9 cellular contexts compared by ENCODE assay signal in the genomic region with DNA sequence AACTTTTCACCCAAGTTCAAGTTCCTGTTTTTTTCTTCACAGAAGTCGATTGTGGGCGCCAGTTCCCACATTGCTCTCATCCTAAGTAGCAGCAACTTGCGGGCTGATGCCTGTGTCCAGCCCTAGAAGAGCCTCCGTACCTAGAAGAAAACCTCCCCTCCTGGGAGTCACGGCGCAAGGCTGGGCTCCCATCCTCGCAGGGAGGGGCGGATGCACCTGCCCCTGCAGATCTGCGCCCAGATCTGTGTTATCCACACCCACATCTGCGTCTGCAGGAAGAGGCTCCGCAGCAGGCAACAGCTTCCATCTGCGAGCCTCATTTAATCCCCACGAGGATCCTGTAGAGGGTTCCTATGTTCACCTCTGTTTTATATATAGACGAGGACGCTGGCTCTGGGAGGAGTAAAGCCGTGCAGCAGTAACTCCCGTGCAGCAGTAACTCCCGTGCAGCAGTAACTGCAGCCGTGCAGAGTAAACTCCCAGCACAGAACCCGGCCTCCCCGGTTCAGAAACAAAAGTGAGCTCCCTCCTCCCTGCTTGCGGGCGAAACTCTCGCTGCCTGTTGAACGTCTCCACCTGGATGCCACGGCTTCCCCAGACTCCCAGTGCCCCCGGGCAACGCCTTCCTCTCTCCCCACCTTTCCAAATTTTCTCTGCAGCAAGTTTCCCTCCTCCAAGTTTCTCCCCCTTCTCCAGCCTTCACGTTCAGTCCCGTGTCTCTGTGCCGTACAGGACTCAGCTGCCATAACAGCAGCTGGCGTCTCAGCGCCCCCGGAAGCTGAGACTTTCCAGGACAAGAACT. TPM values are rescaled to one million over a fixed set of nuclear protein-coding genes. Genes with fewer than 3 reads are reported as not detected.
DNase-seq lines count a peak whose midpoint lies in the region; ATAC-seq, FAIRE-seq and TF ChIP-seq lines count a peak whose summit lies in the region.
"Had no signal": no experiment of that assay in that cellular context is flagged by ENCODE, and none has a peak within 500 bp of the region (broad histone marks: within the 10 kb centered on the region; RNA-seq: fewer than 3 reads in every experiment).

No MANE protein-coding gene starts in this region.

- TF ChIP-seq POLR2A in NB4 (IDR thresholded peaks at IDR 0.05; ENCODE audit: extremely low read depth, insufficient read length): no peak

- no peak overlapping the region for H3K27ac Mint-ChIP-seq in activated T-cell treated with anti-CD3 and anti-CD28 coated beads, Interleukin-2, amount 50 U/mL, for 72 hours
- H3K27ac Mint-ChIP-seq in immature natural killer cell: peak overlapping the region; percentile 84 to 92 (median 89)
- peak overlapping the region in 1 of 2 donors; percentile 54 for H3K27ac Mint-ChIP-seq in stimulated activated naive CD8-positive, alpha-beta T cell treated with anti-CD3 and anti-CD28 coated beads, Interleukin-15, amount 100 ng/mL, for 72 hours

- FAIRE-seq in D721Med (lab: Jason Lieb, UNC): no peak
- FAIRE-seq: K562 had no signal

- TF ChIP-seq CTCF in NB4 (IDR thresholded peaks at IDR 0.05; ENCODE audit: low read depth, low read length): no peak
- TF ChIP-seq CTCF in D721Med (IDR thresholded peaks at IDR 0.05; ENCODE audit: insufficient read depth, missing control alignments): no peak

- H3K27me3 Mint-ChIP-seq in activated T-cell treated with anti-CD3 and anti-CD28 coated beads, Interleukin-2, amount 50 U/mL, for 72 hours (ENCODE audit: low read depth): peaks cover 29% of the 10 kb centered on the region
- peaks cover 0 to 10% (median 8%) of the 10 kb centered on the region in 3 donors for H3K27me3 Mint-ChIP-seq in immature natural killer cell (ENCODE audit: low read depth in 3 of 3)
- peaks cover 12% of the 10 kb centered on the region for H3K27me3 Mint-ChIP-seq in stimulated activated naive CD8-positive, alpha-beta T cell treated with anti-CD3 and anti-CD28 coated beads, Interleukin-15, amount 100 ng/mL, for 72 hours

- peak overlapping the region; percentile 86 to 94 for H3K4me3 Mint-ChIP-seq in activated T-cell treated with anti-CD3 and anti-CD28 coated beads, Interleukin-2, amount 50 U/mL, for 72 hours
- peak overlapping the region; percentile 87 to 96 (median 93) for H3K4me3 Mint-ChIP-seq in immature natural killer cell
- peak overlapping the region; percentile 87 to 91 for H3K4me3 Mint-ChIP-seq in stimulated activated naive CD8-positive, alpha-beta T cell treated with anti-CD3 and anti-CD28 coated beads, Interleukin-15, amount 100 ng/mL, for 72 hours

- H3K36me3 Mint-ChIP-seq in activated T-cell treated with anti-CD3 and anti-CD28 coated beads, Interleukin-2, amount 50 U/mL, for 72 hours (ENCODE audit: insufficient read depth in 2 of 2): no peaks in the 10 kb centered on the region
- no peaks in the 10 kb centered on the region for H3K36me3 Mint-ChIP-seq in immature natural killer cell

- peaks cover 42% of the 10 kb centered on the region for H3K4me1 Mint-ChIP-seq in activated T-cell treated with anti-CD3 and anti-CD28 coated beads, Interleukin-2, amount 50 U/mL, for 72 hours (ENCODE audit: low read depth)
- peaks cover 33 to 42% of the 10 kb centered on the region in 2 donors for H3K4me1 Mint-ChIP-seq in immature natural killer cell
- peaks cover 41% of the 10 kb centered on the region for H3K4me1 Mint-ChIP-seq in stimulated activated naive CD8-positive, alpha-beta T cell treated with anti-CD3 and anti-CD28 coated beads, Interleukin-15, amount 100 ng/mL, for 72 hours

- ATAC-seq in activated T-cell treated with anti-CD3 and anti-CD28 coated beads, Interleukin-2, amount 50 U/mL, for 72 hours (replicated peaks in 1 of 2): peak; percentile 62 to 63
- peak; percentile 74 for ATAC-seq in stimulated activated naive CD8-positive, alpha-beta T cell treated with anti-CD3 and anti-CD28 coated beads, Interleukin-15, amount 100 ng/mL, for 72 hours
- ATAC-seq in HG02678 (IDR thresholded peaks at IDR 0.05; ENCODE audit: unreplicated experiment): no peak
- ATAC-seq: K562 had no signal

- no peaks in the 10 kb centered on the region for H3K36me3 ChIP-seq in MG63

- H3K27me3 ChIP-seq in MG63: peaks cover 68% of the 10 kb centered on the region

- no peaks in the 10 kb centered on the region for H3K9me3 ChIP-seq in MG63

- peak; percentile 92 for DNase-seq in GDM1 (lab: John Stamatoyannopoulos, UW)
- peak; percentile 92 for DNase-seq in NB4 (ENCODE audit: low read depth)
- peak; percentile 13 to 20 for DNase-seq in activated T-cell treated with anti-CD3 and anti-CD28 coated beads, Interleukin-2, amount 50 U/mL, for 72 hours
- DNase-seq in immature natural killer cell: peak; percentile 31 to 44 (median 36)
- DNase-seq in stimulated activated naive CD8-positive, alpha-beta T cell treated with anti-CD3 and anti-CD28 coated beads, Interleukin-15, amount 100 ng/mL, for 72 hours: peak in 1 of 2 donors; percentile 39
- DNase-seq in D721Med (ENCODE audit: insufficient read length, low spot score): no peak
- no peak for DNase-seq in MG63

- H3K4me3 ChIP-seq in NB4 (ENCODE audit: low read depth, low read length): peak overlapping the region; percentile 59
- H3K4me3 ChIP-seq in MG63: no peak overlapping the region
- H3K4me3 ChIP-seq: K562 had no signal

- no peaks in the 10 kb centered on the region for H3K9me3 Mint-ChIP-seq in activated T-cell treated with anti-CD3 and anti-CD28 coated beads, Interleukin-2, amount 50 U/mL, for 72 hours
- H3K9me3 Mint-ChIP-seq in immature natural killer cell: no peaks in the 10 kb centered on the region
- H3K9me3 Mint-ChIP-seq in stimulated activated naive CD8-positive, alpha-beta T cell treated with anti-CD3 and anti-CD28 coated beads, Interleukin-15, amount 100 ng/mL, for 72 hours: no peaks in the 10 kb centered on the region

RNA-seq across cellular contexts. Expression of a gene that starts 23.5 kb away (rescaled TPM):
- total RNA-seq in activated T-cell treated with anti-CD3 and anti-CD28 coated beads, Interleukin-2, amount 50 U/mL, for 72 hours: 1 to 10 TPM; 3.5 to 8.3 TPM
- 100 to 1,000 TPM in 2 of 3 donors, 10 to 100 TPM in 1; 86.9 to 247 (median 126) TPM for polyA plus RNA-seq in immature natural killer cell
- not detected in 2 replicates for total RNA-seq in MG63 (2014; rRNA removed; shearing (Covaris generic); ENCODE audit: low replicate concordance)

RNA-seq across cellular contexts. Expression of a gene that starts 27.1 kb away (rescaled TPM):
- under 1 TPM; 0.32 to 0.41 TPM for total RNA-seq in activated T-cell treated with anti-CD3 and anti-CD28 coated beads, Interleukin-2, amount 50 U/mL, for 72 hours
- polyA plus RNA-seq in immature natural killer cell: 1 to 10 TPM in 1 of 3 donors, under 1 TPM in 1, not detected in 1; 0.48 to 1.5 TPM
- total RNA-seq in MG63 (2014; rRNA removed; shearing (Covaris generic); ENCODE audit: low replicate concordance): not detected in 2 replicates
- total RNA-seq: K562 had no signal

RNA-seq across cellular contexts. Expression of a gene that starts 49.2 kb away (rescaled TPM):
- total RNA-seq in activated T-cell treated with anti-CD3 and anti-CD28 coated beads, Interleukin-2, amount 50 U/mL, for 72 hours: not detected
- 1 to 10 TPM; 2.3 to 6.6 (median 2.8) TPM for polyA plus RNA-seq in immature natural killer cell
- total RNA-seq in MG63 (2014; rRNA removed; shearing (Covaris generic); ENCODE audit: low replicate concordance): not detected in 2 replicates
- total RNA-seq: K562 had no signal
- polyA plus RNA-seq: K562 had no signal

Comparison
In these comparisons a context has a peak if more than half of its experiments do, and no peak if none do; other contexts are left out.
1. DNase-seq: peak in GDM1 (single experiment), NB4 (single experiment), activated T-cell treated with anti-CD3 and anti-CD28 coated beads, Interleukin-2, amount 50 U/mL, for 72 hours (2 of 2) and immature natural killer cell (3 of 3); none in D721Med (single experiment) and MG63 (single experiment).
2. Peak in every context shown above with its lines, with median percentiles within 50 percentile points of each other: H3K4me3 Mint-ChIP-seq.